ENCODE assay signal across 8 cellular contexts in genomic region chr16:72832640-72833039, GRCh38.
A peak's percentile ranks its signal among the peaks of the same experiment; 100 is the strongest.
DNase-seq lines count a peak whose midpoint lies in the region; ATAC-seq lines count a peak whose summit lies in the region.

No MANE protein-coding gene starts in this region.

- peaks cover 0 to 15% (median 6%) of the 10 kb centered on the region in 3 donors for H3K4me1 Mint-ChIP-seq in naive B cell

- ATAC-seq in HG02970 (IDR thresholded peaks at IDR 0.05; ENCODE audit: low FRiP score, unreplicated experiment) (peak; percentile 75), naive B cell (ENCODE audit: low read depth in 2 of 2) (peak; percentile 45 to 56)

- DNase-seq in SIG-M5 treated with dmso at 0.1 percent for 504 hours (lab: John Stamatoyannopoulos, UW; ENCODE audit: unreplicated experiment): peak; percentile 42
- no peak for DNase-seq in SIG-M5 (lab: John Stamatoyannopoulos, UW)
- DNase-seq in NCI-H524 treated with DMSO at 0.1 percent for 48 hours (lab: John Stamatoyannopoulos, UW): peak; percentile 57
- DNase-seq in activated CD8-positive, alpha-beta memory T cell treated with anti-CD3 and anti-CD28 coated beads for 48 hours (ENCODE audit: low read depth in 2 of 3, low spot score in 2 of 3): peak; percentile 18 to 58 (median 49)
- peak; percentile 67 for DNase-seq in epidermal melanocyte (ENCODE audit: insufficient read length, low spot score)
- DNase-seq in naive B cell: peak; percentile 41
- peak; percentile 25 to 29 for DNase-seq in stimulated activated CD8-positive, alpha-beta memory T cell treated with anti-CD3 and anti-CD28 coated beads, Interleukin-7, amount 100 ng/mL, for 4 hours (ENCODE audit: low read depth in 2 of 2)

- no peak overlapping the region for H3K4me3 Mint-ChIP-seq in naive B cell

- H3K27me3 Mint-ChIP-seq in naive B cell: no peaks in the 10 kb centered on the region

- no peaks in the 10 kb centered on the region for H3K9me3 Mint-ChIP-seq in naive B cell

- H3K36me3 Mint-ChIP-seq in naive B cell: no peaks in the 10 kb centered on the region

- H3K27ac Mint-ChIP-seq in naive B cell: no peak overlapping the region
